In the genomic region with DNA sequence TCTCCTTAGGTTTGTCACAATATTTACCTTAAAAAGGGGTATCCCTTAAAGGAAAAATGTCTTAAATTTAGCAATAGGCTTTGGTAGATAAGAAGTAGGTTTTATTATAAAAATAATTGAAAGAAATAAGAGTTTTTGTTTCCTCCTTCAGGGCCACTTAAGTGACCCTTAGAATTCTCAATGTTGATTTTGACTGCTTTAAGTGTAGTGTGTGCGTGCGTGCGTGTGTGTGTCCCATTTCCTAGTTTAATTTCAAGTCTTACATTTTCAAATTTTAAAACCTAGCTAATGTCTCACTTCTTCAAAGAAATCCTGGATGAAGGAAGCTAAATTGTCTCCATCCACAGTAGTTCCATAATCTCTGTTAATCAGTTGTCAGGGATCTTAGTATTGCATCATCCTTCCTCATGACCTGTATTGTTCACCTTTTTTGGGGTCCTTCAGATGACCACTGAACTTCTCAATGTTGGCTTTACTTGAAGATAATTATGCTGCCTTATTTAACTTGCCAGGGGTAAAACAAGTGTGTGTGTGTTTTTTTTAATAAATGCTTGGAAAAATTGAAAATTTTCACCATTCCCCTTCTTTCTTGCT, we compare ENCODE assay signal across 1 cellular context.
TF ChIP-seq lines count a peak whose summit lies in the region.

No MANE protein-coding gene starts in this region.

TF ChIP-seq in IMR-90, 13 proteins besides CTCF, POLR2A, EP300 and RAD21:
- TF ChIP-seq NFE2L2 (IDR thresholded peaks at IDR 0.05; ENCODE audit: low read depth, low read length) (no peak), CEBPB (IDR thresholded peaks at IDR 0.05; ENCODE audit: low read depth, low read length) (peak; percentile 81)
